ENCODE assay signal across 2 cellular contexts in genomic region chr3:128476659-128477058, GRCh38.
TF ChIP-seq lines count a peak whose summit lies in the region.

No MANE protein-coding gene starts in this region.

TF ChIP-seq in HepG2, 621 proteins besides CTCF, POLR2A, EP300 and RAD21:
- no peak for TF ChIP-seq SP140L (CRISPR knock-in tag; IDR thresholded peaks at IDR 0.05; ENCODE audit: borderline replicate concordance)
- TF ChIP-seq MXD3 (CRISPR knock-in tag; IDR thresholded peaks at IDR 0.05) = no peak
- 0 out of 2 replicates have a peak, but pooled peaks have one; percentile 23 for TF ChIP-seq ZBTB10 (CRISPR knock-in tag; IDR thresholded peaks at IDR 0.05; ENCODE audit: borderline replicate concordance)

TF ChIP-seq in K562, 482 proteins besides CTCF, POLR2A, EP300 and RAD21:
- TF ChIP-seq CREB3L1 (IDR thresholded peaks at IDR 0.05; ENCODE audit: borderline replicate concordance, low read depth) (peak; percentile 99; the same call in 1 of the 2 replicates), ETS2 (tag; IDR thresholded peaks at IDR 0.05; ENCODE audit: borderline replicate concordance, poor library complexity, severe bottlenecking) (no peak)
